In genomic region chr12:67193705-67194104, GRCh38 we compare ENCODE assay signal across 10 cellular contexts.
DNase-seq lines count a peak whose midpoint lies in the region; ATAC-seq, FAIRE-seq and TF ChIP-seq lines count a peak whose summit lies in the region.
"Had no signal": no experiment of that assay in that cellular context is flagged by ENCODE, and none has a peak within 500 bp of the region (broad histone marks: within the 10 kb centered on the region; RNA-seq: fewer than 3 reads in every experiment).

No MANE protein-coding gene starts in this region.

- no peak overlapping the region for H3K4me3 ChIP-seq in bronchial epithelial cell (ENCODE audit: low read depth, low read length)
- H3K4me3 ChIP-seq: uterus had no signal

- TF ChIP-seq CTCF in GM13976 (IDR thresholded peaks at IDR 0.05; ENCODE audit: borderline replicate concordance, control extremely low read depth, extremely low read depth, insufficient read depth, missing control alignments) (no peak), bronchial epithelial cell (IDR thresholded peaks at IDR 0.05; ENCODE audit: insufficient read depth, low read length, severe bottlenecking) (no peak), D721Med (IDR thresholded peaks at IDR 0.05; ENCODE audit: insufficient read depth, missing control alignments) (no peak)

- FAIRE-seq in bronchial epithelial cell (lab: Jason Lieb, UNC), result peak; percentile 87
- no peak for FAIRE-seq in D721Med (lab: Jason Lieb, UNC)

- no peaks in the 10 kb centered on the region for H3K36me3 ChIP-seq in bronchial epithelial cell (ENCODE audit: control insufficient read depth, insufficient read depth, low read length)
- H3K36me3 ChIP-seq: uterus had no signal

- H3K27me3 ChIP-seq in bronchial epithelial cell (ENCODE audit: control insufficient read depth, insufficient read depth, low read length), result peaks cover 2% of the 10 kb centered on the region
- H3K27me3 ChIP-seq: uterus had no signal

- no peak for ATAC-seq in GM19397 (IDR thresholded peaks at IDR 0.05; ENCODE audit: unreplicated experiment)
- ATAC-seq: sciatic nerve had no signal

- peak; percentile 3 for DNase-seq in GM13976 (ENCODE audit: low spot score)
- peak; percentile 51 for DNase-seq in NAMALWA (ENCODE audit: low spot score)
- peak; percentile 46 for DNase-seq in bronchial epithelial cell (ENCODE audit: low read depth)
- peak; percentile 5 for DNase-seq in non-pigmented ciliary epithelial cell (ENCODE audit: low read depth)
- DNase-seq in effector CD8-positive, alpha-beta T cell (lab: John Stamatoyannopoulos, UW), result no peak
- DNase-seq in cerebellar cortex (ENCODE audit: low spot score), result no peak
- no peak for DNase-seq in D721Med (ENCODE audit: insufficient read length, low spot score)
- DNase-seq: uterus had no signal

- in situ Hi-C loops in GM13976 (cut with MboI; ENCODE audit: low sequenced_read_pairs, unreplicated experiment), result no loop called here

Comparison
In these comparisons a context has a peak if more than half of its experiments do, and no peak if none do; other contexts are left out.
1. DNase-seq: peak in GM13976 (single experiment), NAMALWA (single experiment), bronchial epithelial cell (single experiment) and non-pigmented ciliary epithelial cell (single experiment); none in effector CD8-positive, alpha-beta T cell (single experiment), cerebellar cortex (single experiment) and D721Med (single experiment).